In the genomic region with DNA sequence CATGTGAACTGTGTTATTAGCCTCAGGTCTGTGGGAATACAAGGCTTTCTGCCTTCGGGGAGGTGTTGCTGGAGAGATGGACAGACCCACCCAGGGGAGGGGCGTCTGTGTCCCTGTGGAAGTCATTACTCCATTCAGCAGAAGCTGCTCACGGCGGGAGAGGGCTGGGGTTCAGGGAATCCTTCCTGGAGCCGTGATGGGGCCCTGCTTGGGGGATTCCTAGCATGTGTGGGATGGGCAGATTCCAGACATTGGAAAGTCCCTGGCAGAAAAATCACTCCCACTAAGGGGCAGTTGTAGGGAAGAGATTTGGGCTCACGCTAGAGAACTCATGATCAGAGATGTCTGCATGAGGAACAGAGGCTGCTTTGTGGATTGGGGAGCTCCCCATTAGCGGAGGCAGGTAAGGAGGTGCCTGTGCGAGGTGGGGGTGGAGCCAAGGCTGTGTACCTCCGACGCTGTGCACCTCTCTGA, we compare ENCODE assay signal across 12 cellular contexts. TPM values are rescaled to one million over a fixed set of nuclear protein-coding genes. Genes with fewer than 3 reads are reported as not detected.
DNase-seq lines count a peak whose midpoint lies in the region; ATAC-seq and TF ChIP-seq lines count a peak whose summit lies in the region.
"Had no signal": no experiment of that assay in that cellular context is flagged by ENCODE, and none has a peak within 500 bp of the region (broad histone marks: within the 10 kb centered on the region; RNA-seq: fewer than 3 reads in every experiment).

No MANE protein-coding gene starts in this region.

- intact Hi-C loops in mammary epithelial cell (cut with micrococcal nuclease): no loop called here

- H3K9ac ChIP-seq in mammary epithelial cell (ENCODE audit: insufficient read depth, low read length) (peak overlapping the region; percentile 50), skeletal muscle tissue (ENCODE audit: low read depth in 1 of 3, low read length in 3 of 3) (no peak overlapping the region)

- peak; percentile 66 for DNase-seq in GM03348 (ENCODE audit: low spot score)
- peak; percentile 58 for DNase-seq in mammary epithelial cell
- DNase-seq in iris pigment epithelial cell (ENCODE audit: low read depth): peak; percentile 65
- DNase-seq: activated CD8-positive, alpha-beta T cell treated with anti-CD3 and anti-CD28 coated beads for 36 hours; NCI-H2107 had no signal

- CTCF ChIA-PET in mammary epithelial cell (lab: Charles Lee; ENCODE audit: low non-redundant PET): no interaction called here

- peak overlapping the region; percentile 91 for H2AFZ ChIP-seq in mammary epithelial cell (ENCODE audit: low read depth, low read length)

- no peaks in the 10 kb centered on the region for H3K27me3 ChIP-seq in mammary epithelial cell (ENCODE audit: insufficient read depth, low read length)
- H3K27me3 ChIP-seq in skeletal muscle tissue (ENCODE audit: control insufficient read depth in 3 of 3, insufficient read depth in 3 of 3, low read length in 3 of 3): no peaks in the 10 kb centered on the region
- H3K27me3 ChIP-seq: cardiac muscle cell had no signal

- no peaks in the 10 kb centered on the region for H3K79me2 ChIP-seq in mammary epithelial cell (ENCODE audit: insufficient read depth, low read length)

- dilution Hi-C loops in mammary epithelial cell (cut with HindIII; ENCODE audit: low sequenced_read_pairs): no loop called here

- TF ChIP-seq CTCF in mammary epithelial cell (conservative IDR thresholded peaks at IDR 0.05 in 1 of 2, IDR thresholded peaks at IDR 0.05 in 1 of 2; ENCODE audit: extremely low read depth in 1 of 2, insufficient read depth in 1 of 2, low read depth in 1 of 2, low read length in 2 of 2): no peak

- ATAC-seq in GM19467 (IDR thresholded peaks at IDR 0.05; ENCODE audit: unreplicated experiment) (no peak), GM19452 (IDR thresholded peaks at IDR 0.05; ENCODE audit: unreplicated experiment) (no peak), GM18907 (IDR thresholded peaks at IDR 0.05; ENCODE audit: unreplicated experiment) (no peak), GM21423 (IDR thresholded peaks at IDR 0.05; ENCODE audit: unreplicated experiment) (no peak)
- ATAC-seq: activated CD8-positive, alpha-beta T cell treated with anti-CD3 and anti-CD28 coated beads for 36 hours had no signal

- H3K36me3 ChIP-seq in mammary epithelial cell (ENCODE audit: insufficient read depth, low read length) (no peaks in the 10 kb centered on the region), skeletal muscle tissue (ENCODE audit: control insufficient read depth in 3 of 3, insufficient read depth in 3 of 3, low read length in 3 of 3) (no peaks in the 10 kb centered on the region)
- H3K36me3 ChIP-seq: cardiac muscle cell, HAP-1 had no signal

- H3K4me1 ChIP-seq in mammary epithelial cell (ENCODE audit: insufficient read depth, low read length) (peaks cover 19% of the 10 kb centered on the region), skeletal muscle tissue (ENCODE audit: control insufficient read depth in 3 of 3, insufficient read depth in 3 of 3, low read length in 3 of 3) (peaks cover 10 to 20% (median 14%) of the 10 kb centered on the region in 3 donors)
- H3K4me1 ChIP-seq: HAP-1 had no signal

- BruUV-seq in mammary epithelial cell (replicated peaks; lab: Mats Ljungman, UMichigan): no TSS peak

- no peaks in the 10 kb centered on the region for H4K20me1 ChIP-seq in mammary epithelial cell (ENCODE audit: insufficient read depth, low read length)

- H3K27ac ChIP-seq in mammary epithelial cell (ENCODE audit: insufficient read depth, low read depth, low read length): no peak overlapping the region
- H3K27ac ChIP-seq in skeletal muscle tissue (ENCODE audit: low read depth, low read length): peak overlapping the region; percentile 71
- H3K27ac ChIP-seq: cardiac muscle cell had no signal

- H3K4me2 ChIP-seq in mammary epithelial cell (ENCODE audit: insufficient read depth, low read depth, low read length): peak overlapping the region; percentile 59

- WGBS in mammary epithelial cell (ENCODE audit: low coverage, missing lambda C conversion rate): 2% methylated on average over 6 of the region's 10 CpGs

- H3K9me3 ChIP-seq in mammary epithelial cell (replicated peaks; ENCODE audit: insufficient read depth, low read length): no peaks in the 10 kb centered on the region
- H3K9me3 ChIP-seq in skeletal muscle tissue (ENCODE audit: control insufficient read depth in 3 of 3, low read length in 3 of 3): no peaks in the 10 kb centered on the region
- H3K9me3 ChIP-seq: HAP-1 had no signal

- in situ Hi-C loops in mammary epithelial cell (cut with MboI; ENCODE audit: low sequenced_read_pairs in 2 of 2): no loop called here

- peak overlapping the region in 1 of 3 experiments; percentile 24 for H3K4me3 ChIP-seq in mammary epithelial cell (replicated peaks in 1 of 3; ENCODE audit: insufficient read depth in 1 of 3, low read depth in 2 of 3, low read length in 3 of 3)
- H3K4me3 ChIP-seq in skeletal muscle tissue (ENCODE audit: low read length in 3 of 3): peak overlapping the region in 2 of 3 donors; percentile 14 to 22
- H3K4me3 ChIP-seq: cardiac muscle cell, HAP-1 had no signal

RNA-seq across cellular contexts. Expression of a gene that starts 56.3 kb away (rescaled TPM):
- total RNA-seq in mammary epithelial cell: 10 to 100 TPM in 1 of 2 donors, under 1 TPM in 1; 0.49 to 42.7 TPM
- 0.84 TPM for polyA plus RNA-seq in mammary epithelial cell
- 2.3 TPM for polyA minus RNA-seq in mammary epithelial cell
- 6.8 TPM for total RNA-seq in skeletal muscle tissue
- total RNA-seq: activated CD8-positive, alpha-beta T cell treated with anti-CD3 and anti-CD28 coated beads for 36 hours; cardiac muscle cell had no signal
- polyA plus RNA-seq: cardiac muscle cell had no signal
